In genomic region chr1:15410223-15410883, GRCh38 we compare ENCODE assay signal across 1 cellular context.
TF ChIP-seq lines count a peak whose summit lies in the region.

No MANE protein-coding gene starts in this region.

TF ChIP-seq in endothelial cell of umbilical vein, 7 proteins besides CTCF, POLR2A, EP300 and RAD21 (continued from another document):
- TF ChIP-seq POLR2AphosphoS5 (IDR thresholded peaks at IDR 0.05; ENCODE audit: insufficient read depth, low read depth, low read length) = no peak
- no peak for TF ChIP-seq GATA2 (IDR thresholded peaks at IDR 0.05; ENCODE audit: insufficient read depth, insufficient read length, low read depth, low read length)
TF ChIP-seq in endothelial cell of umbilical vein: peak in this region for 0.
